In genomic region chr4:37561196-37561802, GRCh38 we compare ENCODE assay signal across 19 cellular contexts.
A peak's percentile ranks its signal among the peaks of the same experiment; 100 is the strongest.
DNase-seq lines count a peak whose midpoint lies in the region; ATAC-seq, FAIRE-seq and TF ChIP-seq lines count a peak whose summit lies in the region.
"Had no signal": no experiment of that assay in that cellular context is flagged by ENCODE, and none has a peak within 500 bp of the region (broad histone marks: within the 10 kb centered on the region; RNA-seq: fewer than 3 reads in every experiment).

No MANE protein-coding gene starts in this region.

- CTCF ChIA-PET in A549 (lab: Yijun Ruan, JAX): interaction anchor here (0.6 to 1.8 kb wide), 2 partner anchors 8 to 108 kb away, joined by 3 to 6 read pairs; a partner anchor contains a TSS

- no peak for DNase-seq in A549 (ENCODE audit: low read depth in 1 of 2, low spot score in 1 of 2)
- DNase-seq in bronchial epithelial cell (ENCODE audit: low read depth): peak; percentile 77
- DNase-seq in kidney: no peak
- DNase-seq in medulla oblongata (ENCODE audit: extremely low spot score): no peak
- no peak for DNase-seq in H4 (ENCODE audit: low spot score)
- DNase-seq: 8988T; activated CD4-positive, alpha-beta T cell treated with anti-CD3 and anti-CD28 coated beads, Interleukin-2, amount 10 ng/mL, durations not matched to agents 24 days and 14 days; activated gamma-delta T cell; activated T-cell treated with anti-CD3 and anti-CD28 coated beads, Interleukin-2, amount 50 U/mL, for 24 hours; NCI-H1092; NCI-H1694 treated with DMSO at 0.1 percent for 48 hours; NCI-H510A had no signal

- intact Hi-C loops in kidney (cut with DNase I): no loop called here

- peaks cover 13% of the 10 kb centered on the region; the same call in 1 of the 3 replicates for H3K4me1 ChIP-seq in A549
- H3K4me1 ChIP-seq in kidney (ENCODE audit: control insufficient read depth in 1 of 2, insufficient read depth in 1 of 2, low read depth in 1 of 2, low read length in 2 of 2): no peaks in the 10 kb centered on the region

- H3K9me3 ChIP-seq in A549 (no peaks in the 10 kb centered on the region), kidney (ENCODE audit: control insufficient read depth in 1 of 2, low read length in 2 of 2) (no peaks in the 10 kb centered on the region)
- H3K9me3 ChIP-seq: thoracic aorta had no signal

- H3K4me2 ChIP-seq in A549: peak overlapping the region; percentile 43; the same call in 2 of the 3 replicates

- H3K36me3 ChIP-seq in bronchial epithelial cell (ENCODE audit: control insufficient read depth, insufficient read depth, low read length): no peaks in the 10 kb centered on the region
- peaks cover 0 to 2% of the 10 kb centered on the region in 2 donors for H3K36me3 ChIP-seq in kidney (ENCODE audit: control insufficient read depth in 1 of 2, insufficient read depth in 2 of 2, low read length in 2 of 2)
- H3K36me3 ChIP-seq: thoracic aorta had no signal

- TF ChIP-seq RAD21 in A549 (conservative IDR thresholded peaks at IDR 0.05 in 1 of 2, IDR thresholded peaks at IDR 0.05 in 1 of 2): no peak

- 38% methylated on average over 3 of the region's 3 CpGs for WGBS in A549 (ENCODE audit: missing lambda C conversion rate)

- TF ChIP-seq POLR2A in A549 (IDR thresholded peaks at IDR 0.05; ENCODE audit: low read length): no peak

- no peaks in the 10 kb centered on the region for H3K27me3 ChIP-seq in bronchial epithelial cell (ENCODE audit: control insufficient read depth, insufficient read depth, low read length)

- POLR2A ChIA-PET in A549 (lab: Yijun Ruan, JAX): no interaction called here

- TF ChIP-seq CTCF in A549 (IDR thresholded peaks at IDR 0.05) (no peak), bronchial epithelial cell (IDR thresholded peaks at IDR 0.05; ENCODE audit: insufficient read depth, low read length, severe bottlenecking) (no peak), kidney (IDR thresholded peaks at IDR 0.05; ENCODE audit: borderline replicate concordance, extremely low read depth, insufficient read depth) (no peak)

- no peak for TF ChIP-seq EP300 in A549 (IDR thresholded peaks at IDR 0.05)

- no peak overlapping the region for H3K9ac ChIP-seq in kidney (ENCODE audit: low read length in 2 of 2)

- H3K27ac ChIP-seq in A549: no peak overlapping the region
- no peak overlapping the region for H3K27ac ChIP-seq in kidney (ENCODE audit: low read depth in 2 of 2, low read length in 2 of 2)
- H3K27ac ChIP-seq: skin epidermis, thoracic aorta had no signal

- ATAC-seq in A549 (no peak), GM19463 (IDR thresholded peaks at IDR 0.05; ENCODE audit: unreplicated experiment) (peak; percentile 81), HG03460 (IDR thresholded peaks at IDR 0.05; ENCODE audit: unreplicated experiment) (peak; percentile 5), GM18511 (IDR thresholded peaks at IDR 0.05; ENCODE audit: unreplicated experiment) (no peak)

- FAIRE-seq in A549 (lab: Jason Lieb, UNC) (no peak), bronchial epithelial cell (lab: Jason Lieb, UNC) (no peak), kidney (lab: Jason Lieb, UNC) (no peak)
- FAIRE-seq: H54, islet of Langerhans had no signal

- H3K4me3 ChIP-seq in A549: no peak overlapping the region
- no peak overlapping the region for H3K4me3 ChIP-seq in bronchial epithelial cell (ENCODE audit: low read depth, low read length)
- no peak overlapping the region for H3K4me3 ChIP-seq in kidney (ENCODE audit: low read length in 2 of 2)
- H3K4me3 ChIP-seq: skin epidermis, thoracic aorta had no signal

TF ChIP-seq in A549, 52 proteins besides CTCF, POLR2A, EP300 and RAD21:
- no peak for TF ChIP-seq ZC3H11A (IDR thresholded peaks at IDR 0.05)
- TF ChIP-seq SMC3 (IDR thresholded peaks at IDR 0.05): no peak
- no peak for TF ChIP-seq HOXB13 (CRISPR knock-in tag; IDR thresholded peaks at IDR 0.05; ENCODE audit: low read depth)
- TF ChIP-seq, protein P1, sequence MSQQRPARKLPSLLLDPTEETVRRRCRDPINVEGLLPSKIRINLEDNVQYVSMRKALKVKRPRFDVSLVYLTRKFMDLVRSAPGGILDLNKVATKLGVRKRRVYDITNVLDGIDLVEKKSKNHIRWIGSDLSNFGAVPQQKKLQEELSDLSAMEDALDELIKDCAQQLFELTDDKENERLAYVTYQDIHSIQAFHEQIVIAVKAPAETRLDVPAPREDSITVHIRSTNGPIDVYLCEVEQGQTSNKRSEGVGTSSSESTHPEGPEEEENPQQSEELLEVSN (IDR thresholded peaks at IDR 0.05; ENCODE audit: borderline replicate concordance, low read depth): no peak
- TF ChIP-seq NFE2L2 (conservative IDR thresholded peaks at IDR 0.05; ENCODE audit: low read length): no peak
- no peak for TF ChIP-seq TP53 (CRISPR knock-in tag; IDR thresholded peaks at IDR 0.05)
- no peak for TF ChIP-seq POLR2AphosphoS2 (conservative IDR thresholded peaks at IDR 0.05; ENCODE audit: low read length)
- TF ChIP-seq, protein P2, sequence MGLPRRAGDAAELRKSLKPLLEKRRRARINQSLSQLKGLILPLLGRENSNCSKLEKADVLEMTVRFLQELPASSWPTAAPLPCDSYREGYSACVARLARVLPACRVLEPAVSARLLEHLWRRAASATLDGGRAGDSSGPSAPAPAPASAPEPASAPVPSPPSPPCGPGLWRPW (IDR thresholded peaks at IDR 0.05): no peak
- no peak for TF ChIP-seq NR3C1 (IDR thresholded peaks at IDR 0.05)
- TF ChIP-seq RNF2 (IDR thresholded peaks at IDR 0.05; ENCODE audit: borderline replicate concordance, low read depth): no peak
- TF ChIP-seq ZFP36 (IDR thresholded peaks at IDR 0.05; ENCODE audit: borderline replicate concordance, partially characterized antibody): no peak

Comparison
In these comparisons a context has a peak if more than half of its experiments do, and no peak if none do; other contexts are left out.
1. ATAC-seq: peak in GM19463 (single experiment) and HG03460 (single experiment); none in A549 (0 of 2) and GM18511 (single experiment).